22 cellular contexts compared by ENCODE assay signal in the genomic region with DNA sequence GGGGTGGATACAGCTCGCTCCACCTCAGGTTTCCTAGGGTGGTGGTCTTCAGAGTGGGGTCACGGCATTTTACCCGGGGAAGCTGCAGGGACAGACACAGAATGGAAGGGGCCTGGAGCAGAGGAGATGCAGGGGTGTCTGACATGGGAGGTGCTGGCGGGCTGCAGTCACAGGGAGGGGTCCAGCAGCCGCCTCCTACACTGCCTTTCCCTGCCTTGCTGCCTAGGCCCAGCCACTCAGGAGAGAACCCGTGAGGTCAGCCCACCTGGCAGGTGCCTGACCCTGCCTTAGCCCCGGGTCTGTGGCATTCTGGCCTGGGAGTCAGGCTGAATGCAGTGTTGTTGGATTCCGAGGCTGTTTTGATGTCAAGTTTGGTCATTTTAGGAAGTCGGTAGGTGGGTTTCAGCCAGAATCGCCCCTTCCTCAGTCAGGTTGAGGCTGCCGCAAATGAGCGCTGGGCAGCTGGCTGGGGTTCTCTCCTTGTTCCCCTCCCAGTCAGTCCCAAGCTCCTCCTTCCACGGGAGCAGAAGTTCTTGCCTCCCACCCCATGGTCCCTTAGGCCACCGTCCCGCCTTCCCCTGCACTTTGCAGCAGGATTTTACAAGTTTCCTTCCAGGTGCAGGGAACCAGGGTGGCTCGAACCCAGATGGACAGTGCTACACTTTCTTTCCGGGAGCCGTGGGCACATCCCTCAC.
DNase-seq lines count a peak whose midpoint lies in the region; ATAC-seq, FAIRE-seq and TF ChIP-seq lines count a peak whose summit lies in the region.
"Had no signal": no experiment of that assay in that cellular context is flagged by ENCODE, and none has a peak within 500 bp of the region (broad histone marks: within the 10 kb centered on the region; RNA-seq: fewer than 3 reads in every experiment).

No MANE protein-coding gene starts in this region.

- H3K4me3 ChIP-seq in osteoblast (ENCODE audit: insufficient read depth, low read length), result no peak overlapping the region
- H3K4me3 ChIP-seq in aorta (ENCODE audit: low read length in 2 of 2), result no peak overlapping the region
- no peak overlapping the region for H3K4me3 ChIP-seq in HepG2 (replicated peaks in 1 of 3; ENCODE audit: insufficient read depth in 1 of 3, low read depth in 2 of 3, low read length in 3 of 3)
- H3K4me3 ChIP-seq in WERI-Rb-1 (ENCODE audit: low read depth, low read length), result no peak overlapping the region
- H3K4me3 ChIP-seq: SJSA1 had no signal

- no peak for TF ChIP-seq POLR2A in HepG2 (IDR thresholded peaks at IDR 0.05; ENCODE audit: insufficient read depth in 1 of 2, low read depth in 2 of 2, low read length in 2 of 2)

- H2AFZ ChIP-seq in osteoblast (ENCODE audit: low read length) (no peak overlapping the region), HepG2 (ENCODE audit: low read length) (no peak overlapping the region)

- no peak for ATAC-seq in stimulated activated naive CD8-positive, alpha-beta T cell treated with anti-CD3 and anti-CD28 coated beads, Interleukin-15, amount 100 ng/mL, for 72 hours
- no peak for ATAC-seq in stimulated activated naive CD8-positive, alpha-beta T cell treated with anti-CD3 and anti-CD28 coated beads, Interleukin-15, Interleukin-2, amounts not matched to agents 100 U/mL and 50 U/mL, for 24 hours
- ATAC-seq in aorta (ENCODE audit: low FRiP score) (no peak), HepG2 (no peak)
- ATAC-seq: Panc1 had no signal

- H3K4me3 Mint-ChIP-seq in stimulated activated naive CD8-positive, alpha-beta T cell treated with anti-CD3 and anti-CD28 coated beads, Interleukin-15, amount 100 ng/mL, for 72 hours, result no peak overlapping the region
- no peak overlapping the region for H3K4me3 Mint-ChIP-seq in chondrocyte (ENCODE audit: unreplicated experiment)
- H3K4me3 Mint-ChIP-seq: CD4-positive, CD25-positive, alpha-beta regulatory T cell had no signal

- TF ChIP-seq RAD21 in HepG2 (CRISPR knock-in tag; IDR thresholded peaks at IDR 0.05), result no peak

- peaks cover 14% of the 10 kb centered on the region for H3K4me1 Mint-ChIP-seq in stimulated activated naive CD8-positive, alpha-beta T cell treated with anti-CD3 and anti-CD28 coated beads, Interleukin-15, amount 100 ng/mL, for 72 hours
- H3K4me1 Mint-ChIP-seq in chondrocyte (ENCODE audit: low read depth), result peaks cover 11% of the 10 kb centered on the region

- H3K27ac ChIP-seq in osteoblast (ENCODE audit: low read depth, low read length), result no peak overlapping the region
- no peak overlapping the region for H3K27ac ChIP-seq in aorta (ENCODE audit: low read depth in 1 of 2, low read length in 2 of 2)
- no peak overlapping the region for H3K27ac ChIP-seq in HepG2 (ENCODE audit: extremely low read length, insufficient read depth, low read length)
- no peak overlapping the region for H3K27ac ChIP-seq in WERI-Rb-1
- H3K27ac ChIP-seq: SJSA1 had no signal

- H3K27me3 ChIP-seq in osteoblast (ENCODE audit: insufficient read depth, low read length) (no peaks in the 10 kb centered on the region), aorta (ENCODE audit: control insufficient read depth in 1 of 2, insufficient read depth in 2 of 2, low read length in 1 of 2) (no peaks in the 10 kb centered on the region), HepG2 (ENCODE audit: control insufficient read depth in 1 of 2, insufficient read depth in 2 of 2, low read length in 2 of 2) (no peaks in the 10 kb centered on the region), WERI-Rb-1 (ENCODE audit: insufficient read depth, low read depth, severe bottlenecking) (no peaks in the 10 kb centered on the region)
- H3K27me3 ChIP-seq: BE2C, SJSA1 had no signal

- peaks cover 17% of the 10 kb centered on the region for H4K20me1 ChIP-seq in osteoblast (ENCODE audit: insufficient read depth, low read length)
- H4K20me1 ChIP-seq in HepG2 (ENCODE audit: insufficient read depth, low read length), result no peaks in the 10 kb centered on the region

- H3K36me3 ChIP-seq in osteoblast (ENCODE audit: insufficient read depth, low read length) (no peaks in the 10 kb centered on the region), aorta (ENCODE audit: control insufficient read depth in 1 of 2, insufficient read depth in 2 of 2, low read length in 1 of 2) (peaks cover 0 to 2% of the 10 kb centered on the region in 2 donors), HepG2 (replicated peaks in 1 of 2; ENCODE audit: control insufficient read depth in 1 of 2, insufficient read depth in 2 of 2, low read length in 2 of 2) (peaks cover 6 to 21% of the 10 kb centered on the region in 2 experiments; a peak in 3 of 5 replicates), WERI-Rb-1 (no peaks in the 10 kb centered on the region)
- H3K36me3 ChIP-seq: BE2C, SJSA1 had no signal

- FAIRE-seq in HepG2 (lab: Jason Lieb, UNC), result no peak
- FAIRE-seq: GM19239 had no signal

- POLR2A ChIA-PET in HepG2 (lab: Yijun Ruan, JAX), result no interaction called here

- DNase-seq in stimulated activated naive CD8-positive, alpha-beta T cell treated with anti-CD3 and anti-CD28 coated beads, Interleukin-15, amount 100 ng/mL, for 72 hours, result no peak
- no peak for DNase-seq in stimulated activated naive CD8-positive, alpha-beta T cell treated with anti-CD3 and anti-CD28 coated beads, Interleukin-15, Interleukin-2, amounts not matched to agents 100 U/mL and 50 U/mL, for 24 hours
- peak; percentile 73 for DNase-seq in chondrocyte (ENCODE audit: low spot score)
- peak; percentile 38 for DNase-seq in osteoblast (ENCODE audit: insufficient read length, low spot score, missing footprints)
- peak; percentile 36 to 40 for DNase-seq in aorta
- no peak for DNase-seq in HepG2 (ENCODE audit: low spot score)
- DNase-seq in WERI-Rb-1, result no peak
- DNase-seq in activated CD4-positive, alpha-beta T cell treated with anti-CD3 and anti-CD28 coated beads for 4 hours, result no peak
- DNase-seq: BE2C; CD4-positive, CD25-positive, alpha-beta regulatory T cell; DMS79; MM.1S; NCI-H1048; NCI-H1436; NCI-H1930; NCI-H2227 treated with DMSO at 0.1 percent for 48 hours; NCI-H510A treated with DMSO at 0.1 percent for 48 hours; NCI-H748 treated with DMSO at 0.1 percent for 48 hours; NK-92 treated with Interleukin-12 subunit alpha and Interleukin-12 subunit beta, amount 100 ng/mL, for 24 hours had no signal

- peak overlapping the region; percentile 69 to 77 for H3K27ac Mint-ChIP-seq in stimulated activated naive CD8-positive, alpha-beta T cell treated with anti-CD3 and anti-CD28 coated beads, Interleukin-15, amount 100 ng/mL, for 72 hours
- H3K27ac Mint-ChIP-seq in chondrocyte (ENCODE audit: unreplicated experiment), result no peak overlapping the region

- H3K9me3 Mint-ChIP-seq in stimulated activated naive CD8-positive, alpha-beta T cell treated with anti-CD3 and anti-CD28 coated beads, Interleukin-15, amount 100 ng/mL, for 72 hours, result no peaks in the 10 kb centered on the region
- H3K9me3 Mint-ChIP-seq in chondrocyte (ENCODE audit: low read depth), result no peaks in the 10 kb centered on the region
- H3K9me3 Mint-ChIP-seq: CD4-positive, CD25-positive, alpha-beta regulatory T cell had no signal

- BruUV-seq in HepG2 (replicated peaks; lab: Mats Ljungman, UMichigan), result no TSS peak

- TF ChIP-seq EP300 in HepG2 (IDR thresholded peaks at IDR 0.05; ENCODE audit: low read depth in 2 of 2, low read length in 2 of 2) (no peak), HepG2 (CRISPR knock-in tag; IDR thresholded peaks at IDR 0.05; ENCODE audit: borderline replicate concordance) (no peak)

- H3K4me1 ChIP-seq in osteoblast (ENCODE audit: insufficient read depth, low read length) (no peaks in the 10 kb centered on the region), aorta (ENCODE audit: control insufficient read depth in 1 of 2, insufficient read depth in 2 of 2, low read length in 2 of 2) (no peaks in the 10 kb centered on the region), HepG2 (ENCODE audit: insufficient read depth, low read length) (no peaks in the 10 kb centered on the region)
- H3K4me1 ChIP-seq: BE2C, SJSA1 had no signal

- TF ChIP-seq CTCF in chondrocyte (IDR thresholded peaks at IDR 0.05), result no peak
- TF ChIP-seq CTCF in osteoblast (IDR thresholded peaks at IDR 0.05; ENCODE audit: extremely low read depth, low read depth, low read length), result no peak
- TF ChIP-seq CTCF in HepG2 (CRISPR knock-in tag; IDR thresholded peaks at IDR 0.05), result no peak
- no peak for TF ChIP-seq CTCF in WERI-Rb-1 (IDR thresholded peaks at IDR 0.05; ENCODE audit: low read depth, low read length)

- WGBS in aorta, 2 donors, result 95 to 96% methylated on average over 18 of the region's 18 CpGs
- 96% methylated on average over 8 of the region's 18 CpGs for WGBS in HepG2 (ENCODE audit: low lambda C conversion rate)

- peaks cover 8% of the 10 kb centered on the region for H3K36me3 Mint-ChIP-seq in chondrocyte (ENCODE audit: low read depth)

- H3K4me2 ChIP-seq in osteoblast (ENCODE audit: insufficient read depth, low read length), result no peak overlapping the region
- no peak overlapping the region for H3K4me2 ChIP-seq in HepG2 (ENCODE audit: low read depth, low read length)

- intact Hi-C loops in aorta (cut with DNase I), result no loop called here
- intact Hi-C loops in HepG2 (cut with micrococcal nuclease; ENCODE audit: unreplicated experiment), result no loop called here

- in situ Hi-C loops in HepG2 (cut with HindIII; ENCODE audit: extremely low pct_ligation_motif_present, low pct_unique_long_range_greater_than_20kb), result no loop called here

- no peak overlapping the region for H3K9ac ChIP-seq in HepG2 (ENCODE audit: insufficient read depth, low read depth, low read length)

- H3K9me3 ChIP-seq in osteoblast (ENCODE audit: low read depth, low read length), result no peaks in the 10 kb centered on the region
- no peaks in the 10 kb centered on the region for H3K9me3 ChIP-seq in aorta (ENCODE audit: control insufficient read depth, low read length)
- no peaks in the 10 kb centered on the region for H3K9me3 ChIP-seq in HepG2 (ENCODE audit: low read length)
- H3K9me3 ChIP-seq in WERI-Rb-1 (ENCODE audit: severe bottlenecking), result no peaks in the 10 kb centered on the region
- H3K9me3 ChIP-seq: BE2C, SJSA1 had no signal

- CTCF ChIA-PET in HepG2 (lab: Yijun Ruan, JAX; ENCODE audit: low intra/inter-chr PET ratio, low total read pairs), result no interaction called here

- no peaks in the 10 kb centered on the region for H3K79me2 ChIP-seq in osteoblast (ENCODE audit: insufficient read depth, low read length)
- no peaks in the 10 kb centered on the region for H3K79me2 ChIP-seq in HepG2 (ENCODE audit: insufficient read depth, low read length)

- H3K27me3 Mint-ChIP-seq in stimulated activated naive CD8-positive, alpha-beta T cell treated with anti-CD3 and anti-CD28 coated beads, Interleukin-15, amount 100 ng/mL, for 72 hours, result no peaks in the 10 kb centered on the region
- no peaks in the 10 kb centered on the region for H3K27me3 Mint-ChIP-seq in chondrocyte (ENCODE audit: low read depth)
- H3K27me3 Mint-ChIP-seq: CD4-positive, CD25-positive, alpha-beta regulatory T cell had no signal

TF ChIP-seq in HepG2, 621 proteins besides CTCF, POLR2A, EP300 and RAD21:
- no peak for TF ChIP-seq SIN3B (IDR thresholded peaks at IDR 0.05; ENCODE audit: low read length)
- no peak for TF ChIP-seq XRCC5 (optimal IDR thresholded peaks at IDR 0.05; ENCODE audit: low read length)
- TF ChIP-seq, protein P1, sequence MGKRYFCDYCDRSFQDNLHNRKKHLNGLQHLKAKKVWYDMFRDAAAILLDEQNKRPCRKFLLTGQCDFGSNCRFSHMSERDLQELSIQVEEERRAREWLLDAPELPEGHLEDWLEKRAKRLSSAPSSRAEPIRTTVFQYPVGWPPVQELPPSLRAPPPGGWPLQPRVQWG (CRISPR knock-in tag; IDR thresholded peaks at IDR 0.05; ENCODE audit: borderline replicate concordance, low read depth), result no peak
- no peak for TF ChIP-seq ZNF564 (CRISPR knock-in tag; IDR thresholded peaks at IDR 0.05)
TF ChIP-seq in HepG2: peak in this region for 0.

Comparison
In these comparisons a context has a peak if more than half of its experiments do, and no peak if none do; other contexts are left out.
1. DNase-seq: peak in chondrocyte (single experiment), osteoblast (single experiment) and aorta (2 of 2); none in stimulated activated naive CD8-positive, alpha-beta T cell treated with anti-CD3 and anti-CD28 coated beads, Interleukin-15, amount 100 ng/mL, for 72 hours (0 of 2), stimulated activated naive CD8-positive, alpha-beta T cell treated with anti-CD3 and anti-CD28 coated beads, Interleukin-15, Interleukin-2, amounts not matched to agents 100 U/mL and 50 U/mL, for 24 hours (single experiment), HepG2 (single experiment), WERI-Rb-1 (single experiment) and activated CD4-positive, alpha-beta T cell treated with anti-CD3 and anti-CD28 coated beads for 4 hours (0 of 2).